In the genomic region with DNA sequence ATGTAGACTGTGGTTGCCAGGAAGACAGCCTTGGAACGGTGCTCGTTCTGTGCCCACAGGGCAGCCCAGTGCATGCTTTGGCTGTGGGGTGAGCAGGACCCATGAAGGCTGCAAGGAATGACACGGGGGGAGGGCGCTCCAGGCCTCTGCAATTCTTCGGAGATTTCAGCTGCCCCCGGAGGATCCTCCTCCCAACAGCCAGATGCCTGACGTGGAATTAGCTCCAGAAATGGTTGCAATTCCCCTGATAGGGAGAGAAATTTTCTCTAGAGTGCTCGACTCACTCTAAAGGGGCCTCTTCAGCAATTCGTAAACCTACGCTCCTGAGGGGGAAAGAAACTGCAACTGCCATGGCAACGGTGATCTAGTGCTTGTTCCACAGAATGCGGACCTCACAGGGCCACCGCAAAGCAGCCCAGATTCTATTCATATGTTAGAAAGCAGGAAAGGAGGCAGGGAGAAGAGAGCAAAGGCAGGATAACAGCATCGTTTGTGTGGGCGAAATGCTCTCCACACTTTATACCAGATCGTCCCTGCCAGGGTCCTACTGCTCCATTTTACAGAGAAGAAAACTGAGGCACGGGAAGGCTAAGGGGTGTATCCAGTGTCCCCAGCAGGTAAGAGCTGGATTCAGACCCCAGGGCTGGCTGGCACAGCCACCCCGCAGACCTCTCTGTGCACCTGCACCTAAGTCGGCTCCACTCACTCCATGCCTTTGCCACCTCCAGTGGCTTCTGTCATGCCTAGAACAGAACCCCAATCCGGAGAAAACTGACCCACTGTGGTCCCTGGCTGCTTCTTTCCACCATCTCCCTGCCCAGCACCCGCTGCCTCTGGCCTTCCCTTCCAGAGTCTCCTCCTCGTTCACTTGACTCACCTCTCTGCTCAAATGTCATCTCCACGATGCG, we compare ENCODE assay signal across 13 cellular contexts. TPM values are rescaled to one million over a fixed set of nuclear protein-coding genes. Genes with fewer than 3 reads are reported as not detected.
DNase-seq lines count a peak whose midpoint lies in the region; ATAC-seq and TF ChIP-seq lines count a peak whose summit lies in the region.
"Had no signal": no experiment of that assay in that cellular context is flagged by ENCODE, and none has a peak within 500 bp of the region (broad histone marks: within the 10 kb centered on the region; RNA-seq: fewer than 3 reads in every experiment).

No MANE protein-coding gene starts in this region.

- intact Hi-C loops in Caco-2 (cut with micrococcal nuclease; ENCODE audit: unreplicated experiment) = no loop called here

- H3K4me3 ChIP-seq in Caco-2 (ENCODE audit: low read depth, low read length) (no peak overlapping the region), osteoblast (ENCODE audit: insufficient read depth, low read length) (peak overlapping the region; percentile 25)
- H3K4me3 ChIP-seq: SJSA1, testis had no signal

- no peaks in the 10 kb centered on the region for H4K20me1 ChIP-seq in osteoblast (ENCODE audit: insufficient read depth, low read length)

- POLR2A ChIA-PET in Caco-2 (lab: Charles Lee) = interaction anchor here (0.6 kb wide), 1 partner anchor 47 kb away, joined by 3 read pairs; no protein-coding TSS in a partner anchor

- H3K4me3 Mint-ChIP-seq in Caco-2 (ENCODE audit: unreplicated experiment) = no peak overlapping the region
- peak overlapping the region; percentile 59 for H3K4me3 Mint-ChIP-seq in T-helper 17 cell

- H3K36me3 Mint-ChIP-seq in Caco-2 (ENCODE audit: insufficient read depth, unreplicated experiment) = no peaks in the 10 kb centered on the region
- H3K36me3 Mint-ChIP-seq in T-helper 17 cell (ENCODE audit: low read depth) = no peaks in the 10 kb centered on the region

- peak overlapping the region; percentile 10 for H2AFZ ChIP-seq in osteoblast (ENCODE audit: low read length)

- H3K27me3 Mint-ChIP-seq in Caco-2 (ENCODE audit: insufficient read depth, unreplicated experiment) (no peaks in the 10 kb centered on the region), T-helper 17 cell (peaks cover 29% of the 10 kb centered on the region)

- H3K79me2 ChIP-seq in osteoblast (ENCODE audit: insufficient read depth, low read length) = no peaks in the 10 kb centered on the region

- BruUV-seq in Caco-2 (replicated peaks; lab: Mats Ljungman, UMichigan) = no TSS peak

- no peaks in the 10 kb centered on the region for H3K4me1 ChIP-seq in Caco-2
- peaks cover 13% of the 10 kb centered on the region for H3K4me1 ChIP-seq in osteoblast (ENCODE audit: insufficient read depth, low read length)

- H3K4me2 ChIP-seq in osteoblast (ENCODE audit: insufficient read depth, low read length) = peak overlapping the region; percentile 51

- H3K27me3 ChIP-seq in Caco-2 (replicated peaks; ENCODE audit: control insufficient read depth, insufficient read depth, low read length) (no peaks in the 10 kb centered on the region), osteoblast (ENCODE audit: insufficient read depth, low read length) (peaks cover 40% of the 10 kb centered on the region)
- H3K27me3 ChIP-seq: testis had no signal

- no peaks in the 10 kb centered on the region for H3K9me3 Mint-ChIP-seq in Caco-2 (ENCODE audit: unreplicated experiment)

- H3K4me1 Mint-ChIP-seq in Caco-2 (ENCODE audit: low read depth, unreplicated experiment) (no peaks in the 10 kb centered on the region), T-helper 17 cell (no peaks in the 10 kb centered on the region)

- H3K27ac Mint-ChIP-seq in Caco-2 (ENCODE audit: unreplicated experiment) = peak overlapping the region; percentile 13
- H3K27ac Mint-ChIP-seq in T-helper 17 cell = no peak overlapping the region

- ATAC-seq in T-helper 17 cell = no peak

- TF ChIP-seq CTCF in Caco-2 (IDR thresholded peaks at IDR 0.05; ENCODE audit: insufficient read depth in 1 of 2, low read depth in 1 of 2, low read length in 1 of 2, severe bottlenecking in 1 of 2, unreplicated experiment in 1 of 2) (no peak), osteoblast (IDR thresholded peaks at IDR 0.05; ENCODE audit: extremely low read depth, low read depth, low read length) (no peak)

- no peaks in the 10 kb centered on the region for H3K36me3 ChIP-seq in Caco-2 (ENCODE audit: control insufficient read depth, insufficient read depth, low read length)
- no peaks in the 10 kb centered on the region for H3K36me3 ChIP-seq in osteoblast (ENCODE audit: insufficient read depth, low read length)
- H3K36me3 ChIP-seq: SJSA1 had no signal

- CTCF ChIA-PET in Caco-2 (lab: Charles Lee) = interaction anchor here (1.2 to 1.3 kb wide), 2 partner anchors 13 to 48 kb away, joined by 3 to 7 read pairs; no protein-coding TSS in a partner anchor

- DNase-seq in Caco-2 (no peak), T-helper 17 cell (no peak), fibroblast of peridontal ligament (ENCODE audit: extremely low read depth) (peak; percentile 24), osteoblast (ENCODE audit: insufficient read length, low spot score, missing footprints) (peak; percentile 73), inferior parietal cortex (ENCODE audit: extremely low spot score) (no peak), activated gamma-delta T cell treated with Interleukin-2 at 50 U/mL for 16 hours (no peak), AG08396 (ENCODE audit: low spot score) (no peak)
- DNase-seq in activated CD8-positive, alpha-beta memory T cell treated with anti-CD3 and anti-CD28 coated beads, Interleukin-2, amount 50 U/mL, for 48 hours = no peak
- DNase-seq: activated naive CD4-positive, alpha-beta T cell; left cardiac atrium; NCI-H2107; testis had no signal

- H3K9me3 ChIP-seq in Caco-2 = no peaks in the 10 kb centered on the region
- H3K9me3 ChIP-seq in T-helper 17 cell (ENCODE audit: control insufficient read depth, low read length, poor library complexity, severe bottlenecking) = no peaks in the 10 kb centered on the region
- H3K9me3 ChIP-seq in osteoblast (ENCODE audit: low read depth, low read length) = no peaks in the 10 kb centered on the region
- H3K9me3 ChIP-seq: SJSA1, testis had no signal

- no peak overlapping the region for H3K27ac ChIP-seq in osteoblast (ENCODE audit: low read depth, low read length)
- H3K27ac ChIP-seq: SJSA1, testis had no signal

RNA-seq across cellular contexts. Expression of a gene that starts 11.9 kb away (rescaled TPM):
- total RNA-seq in Caco-2 (2022) (9.7 and 10.5 TPM in 2 replicates), T-helper 17 cell (1 to 10 TPM; 4.9 to 6.6 TPM), osteoblast (0.36 TPM in 1 of 2 replicates, not detected in the other)

Comparison
In these comparisons a context has a peak if more than half of its experiments do, and no peak if none do; other contexts are left out.
1. DNase-seq: peak in fibroblast of peridontal ligament (single experiment) and osteoblast (single experiment); none in Caco-2 (0 of 2), T-helper 17 cell (0 of 3), activated CD8-positive, alpha-beta memory T cell treated with anti-CD3 and anti-CD28 coated beads, Interleukin-2, amount 50 U/mL, for 48 hours (single experiment), inferior parietal cortex (single experiment), activated gamma-delta T cell treated with Interleukin-2 at 50 U/mL for 16 hours (single experiment) and AG08396 (single experiment).